21 cellular contexts compared by ENCODE assay signal in the genomic region with DNA sequence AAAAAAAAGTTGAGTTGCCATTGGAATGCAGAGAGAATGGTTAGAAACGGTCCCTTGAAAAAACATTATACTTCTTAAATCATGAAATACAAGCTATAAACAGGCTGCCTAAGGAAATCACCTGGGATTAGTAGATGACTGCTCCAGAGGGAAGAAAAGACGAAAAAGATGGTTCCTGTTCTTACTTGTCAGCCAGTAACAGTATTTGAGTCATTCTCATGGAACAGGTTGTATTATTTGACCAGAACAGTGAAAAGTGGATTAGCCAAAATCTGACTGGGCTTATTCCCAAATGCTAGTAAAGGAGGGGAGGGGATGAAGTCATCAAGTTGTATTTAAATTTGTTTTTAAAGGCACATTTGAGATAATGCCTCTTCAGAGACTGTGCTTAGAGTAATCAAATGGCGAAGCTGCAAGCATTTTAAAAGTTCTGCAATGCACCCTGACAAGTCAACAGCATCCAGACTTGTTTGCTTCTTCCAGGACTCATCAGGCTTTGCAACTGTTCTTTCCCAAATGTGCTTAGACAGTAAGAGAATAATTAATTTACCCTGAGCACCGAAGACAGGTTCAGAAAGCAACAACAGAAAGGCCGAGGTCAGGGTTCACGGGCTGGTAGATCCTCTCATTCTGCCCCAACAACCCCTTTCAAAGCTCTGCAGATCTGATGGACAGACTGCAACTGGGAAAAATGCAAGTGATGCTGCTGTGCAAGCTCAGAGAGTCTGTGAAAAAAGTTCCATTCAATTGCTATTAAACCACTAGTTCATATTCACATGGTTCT.
"Had no signal": no experiment of that assay in that cellular context is flagged by ENCODE, and none has a peak within 500 bp of the region (broad histone marks: within the 10 kb centered on the region; RNA-seq: fewer than 3 reads in every experiment).

No MANE protein-coding gene starts in this region.

- ATAC-seq: effector memory CD8-positive, alpha-beta T cell; left cardiac atrium; lower lobe of right lung; natural killer cell had no signal

- H3K4me3 ChIP-seq: dorsolateral prefrontal cortex, hepatocyte, left ventricle myocardium inferior, lower lobe of right lung, right atrium auricular region, sigmoid colon, smooth muscle cell, tibial artery, upper lobe of left lung, uterus had no signal

- H3K4me3 Mint-ChIP-seq: effector memory CD8-positive, alpha-beta T cell; memory B cell; mesothelial cell of epicardium; natural killer cell; stimulated activated naive CD8-positive, alpha-beta T cell treated with anti-CD3 and anti-CD28 coated beads, Interleukin-15, Interleukin-2, amounts not matched to agents 100 ng/mL and 50 ng/mL, for 24 hours had no signal

- H2AFZ ChIP-seq: hepatocyte had no signal

- H3K27ac Mint-ChIP-seq: effector memory CD8-positive, alpha-beta T cell; memory B cell; mesothelial cell of epicardium; natural killer cell; stimulated activated naive CD8-positive, alpha-beta T cell treated with anti-CD3 and anti-CD28 coated beads, Interleukin-15, Interleukin-2, amounts not matched to agents 100 ng/mL and 50 ng/mL, for 24 hours had no signal

- H3K36me3 ChIP-seq: left ventricle myocardium inferior, lower lobe of right lung, right atrium auricular region, sigmoid colon, tibial artery, upper lobe of left lung, uterus had no signal

- H3K27ac ChIP-seq: dorsolateral prefrontal cortex, hepatocyte, left ventricle myocardium inferior, lower lobe of right lung, right atrium auricular region, sigmoid colon, tibial artery, upper lobe of left lung, uterus had no signal

- H3K4me1 ChIP-seq: left ventricle myocardium inferior, lower lobe of right lung, right atrium auricular region, sigmoid colon, tibial artery, upper lobe of left lung, uterus had no signal

- H3K4me1 Mint-ChIP-seq: memory B cell, mesothelial cell of epicardium, natural killer cell had no signal

- H3K36me3 Mint-ChIP-seq: memory B cell had no signal

- DNase-seq: cortex of kidney; dorsolateral prefrontal cortex; effector memory CD8-positive, alpha-beta T cell; foreskin melanocyte; head of caudate nucleus; kidney; left cardiac atrium; left ventricle myocardium inferior; lower lobe of right lung; natural killer cell; sigmoid colon; stimulated activated CD4-positive, alpha-beta T cell treated with anti-CD3 and anti-CD28 coated beads, Interleukin-2, amount 100 ng/mL, for 48 hours; tibial artery; upper lobe of left lung; uterus had no signal

- H3K27me3 ChIP-seq: dorsolateral prefrontal cortex, hepatocyte, right atrium auricular region, sigmoid colon, tibial artery, upper lobe of left lung, uterus had no signal

- H3K9me3 ChIP-seq: lower lobe of right lung, tibial artery, uterus had no signal

- H3K27me3 Mint-ChIP-seq: effector memory CD8-positive, alpha-beta T cell; memory B cell; stimulated activated naive CD8-positive, alpha-beta T cell treated with anti-CD3 and anti-CD28 coated beads, Interleukin-15, Interleukin-2, amounts not matched to agents 100 ng/mL and 50 ng/mL, for 24 hours had no signal

- H3K4me2 ChIP-seq: hepatocyte, smooth muscle cell had no signal

- H3K79me2 ChIP-seq: hepatocyte had no signal
